Comparison of ENCODE assay signal across 20 cellular contexts in genomic region chr22:21673534-21674321, GRCh38. TPM values are rescaled to one million over a fixed set of nuclear protein-coding genes. Genes with fewer than 3 reads are reported as not detected.
DNase-seq lines count a peak whose midpoint lies in the region; ATAC-seq, FAIRE-seq and TF ChIP-seq lines count a peak whose summit lies in the region.
"Had no signal": no experiment of that assay in that cellular context is flagged by ENCODE, and none has a peak within 500 bp of the region (broad histone marks: within the 10 kb centered on the region; RNA-seq: fewer than 3 reads in every experiment).

No MANE protein-coding gene starts in this region.

- TF ChIP-seq RAD21 in H1 (IDR thresholded peaks at IDR 0.05 in 1 of 2, conservative IDR thresholded peaks at IDR 0.05 in 1 of 2; ENCODE audit: low read depth in 2 of 2, low read length in 2 of 2): peak in 1 of 2 experiments; percentile 32; a peak in 2 of 4 replicates

- H3K56ac ChIP-seq in H1 (replicated peaks; ENCODE audit: insufficient read length, low read depth, low read length): no peak overlapping the region

- H2BK5ac ChIP-seq in H1 (ENCODE audit: low read depth, low read length): no peak overlapping the region

- H2AK5ac ChIP-seq in H1 (ENCODE audit: low read depth, low read length): no peak overlapping the region

- H3K27ac ChIP-seq in H1 (ENCODE audit: low read depth, low read length): no peak overlapping the region
- H3K27ac ChIP-seq: KMS-11 had no signal

- H3K9ac ChIP-seq in H1 (replicated peaks in 1 of 4; ENCODE audit: extremely low read depth in 1 of 4, low read depth in 3 of 4, low read length in 3 of 4): no peak overlapping the region
- H3K9ac ChIP-seq: KMS-11 had no signal

- no peaks in the 10 kb centered on the region for H3K79me1 ChIP-seq in H1 (ENCODE audit: low read depth, low read length)

- TF ChIP-seq CTCF in H1 (IDR thresholded peaks at IDR 0.05; ENCODE audit: control extremely low read depth in 1 of 3, insufficient read depth in 1 of 3, low read depth in 1 of 3, low read length in 3 of 3) (peak in 1 of 3 experiments; percentile 3; a peak in 1 of 4 replicates), GM10266 (IDR thresholded peaks at IDR 0.05; ENCODE audit: control insufficient read depth, insufficient read depth, low read depth, missing control alignments) (no peak), natural killer cell (IDR thresholded peaks at IDR 0.05) (no peak)

- H4K8ac ChIP-seq in H1 (ENCODE audit: extremely low read depth, insufficient read depth, low read length): no peak overlapping the region

- H3K4me1 ChIP-seq in H1 (replicated peaks in 1 of 4; ENCODE audit: control insufficient read depth in 3 of 4, insufficient read depth in 4 of 4, low read length in 3 of 4): no peaks in the 10 kb centered on the region

- H3K18ac ChIP-seq in H1 (ENCODE audit: extremely low read depth, low read length): no peak overlapping the region

- no peak overlapping the region for H3K4ac ChIP-seq in H1 (replicated peaks; ENCODE audit: insufficient read length, low read depth, low read length)

- H3K4me3 Mint-ChIP-seq in immature natural killer cell: no peak overlapping the region
- H3K4me3 Mint-ChIP-seq in natural killer cell: no peak overlapping the region
- H3K4me3 Mint-ChIP-seq: CD4-positive, alpha-beta memory T cell had no signal

- no peaks in the 10 kb centered on the region for H3K79me2 ChIP-seq in H1 (ENCODE audit: control insufficient read depth in 1 of 2, insufficient read depth in 2 of 2, low read length in 2 of 2)

- peaks cover 5 to 15% of the 10 kb centered on the region in 2 donors for H3K36me3 Mint-ChIP-seq in activated naive CD4-positive, alpha-beta T cell treated with anti-CD3 and anti-CD28 coated beads, Interleukin-2, amount 50 U/mL, for 72 hours
- H3K36me3 Mint-ChIP-seq in immature natural killer cell: peaks cover 20 to 48% (median 26%) of the 10 kb centered on the region in 3 donors
- peaks cover 16% of the 10 kb centered on the region for H3K36me3 Mint-ChIP-seq in natural killer cell

- TF ChIP-seq POLR2A in H1 (IDR thresholded peaks at IDR 0.05; ENCODE audit: control extremely low read depth in 1 of 2, low read depth in 2 of 2, low read length in 2 of 2): no peak

- no peak for DNase-seq in activated naive CD4-positive, alpha-beta T cell treated with anti-CD3 and anti-CD28 coated beads, Interleukin-2, amount 50 U/mL, for 72 hours (ENCODE audit: low spot score in 2 of 2)
- DNase-seq in activated naive CD4-positive, alpha-beta T cell treated with anti-CD3 and anti-CD28 coated beads, Interleukin-2, amount 50 U/mL, for 16 hours: no peak
- DNase-seq in H1 (ENCODE audit: low read depth in 1 of 2, low spot score in 2 of 2): no peak
- DNase-seq in immature natural killer cell: no peak
- DNase-seq in GM10266 (ENCODE audit: extremely low spot score): no peak
- no peak for DNase-seq in HPDE6-E6E7 (ENCODE audit: extremely low spot score)
- no peak for DNase-seq in natural killer cell
- DNase-seq: CD4-positive, alpha-beta memory T cell; GF-D8; MV-4-11; NCI-H1417; NCI-H187; NCI-H2107; NCI-H510A; NCI-H748 treated with DMSO at 0.1 percent for 48 hours; SHP77 had no signal

- no peak overlapping the region for H2BK12ac ChIP-seq in H1 (ENCODE audit: low read depth, low read length)

- no peak overlapping the region for H3K4me3 ChIP-seq in H1 (ENCODE audit: extremely low read depth in 1 of 4, insufficient read depth in 2 of 4, low read depth in 3 of 4, low read length in 4 of 4)
- H3K4me3 ChIP-seq: GM12878 had no signal

- no peak for TF ChIP-seq EP300 in H1 (IDR thresholded peaks at IDR 0.05; ENCODE audit: borderline replicate concordance in 1 of 2, low read depth in 2 of 2, low read length in 2 of 2)

- 92% methylated on average over 12 of the region's 12 CpGs; no CpG with 5 or more reads in 1 of the 2 experiments for WGBS in H1 (ENCODE audit: extremely low coverage in 1 of 2, insufficient coverage in 1 of 2, insufficient read length in 1 of 2, insufficient replicate concordance in 2 of 2, low coverage in 1 of 2, low lambda C conversion rate in 2 of 2, missing lambda C conversion rate in 1 of 2), 2 experiments

- peak overlapping the region; percentile 49 to 79 for H3K27ac Mint-ChIP-seq in activated naive CD4-positive, alpha-beta T cell treated with anti-CD3 and anti-CD28 coated beads, Interleukin-2, amount 50 U/mL, for 72 hours
- H3K27ac Mint-ChIP-seq in immature natural killer cell: peak overlapping the region in 4 of 6 donors; percentile 30 to 72 (median 44)
- H3K27ac Mint-ChIP-seq in natural killer cell: peak overlapping the region in 1 of 2 donors; percentile 27

- H3K36me3 ChIP-seq in H1 (ENCODE audit: control insufficient read depth in 2 of 4, insufficient read depth in 4 of 4, low read length in 3 of 4): peaks cover 11 to 21% (median 17%) of the 10 kb centered on the region in 4 experiments; a peak in 6 of 8 replicates

- no peak overlapping the region for H4K5ac ChIP-seq in H1 (ENCODE audit: insufficient read length, low read depth, low read length)

- no peak overlapping the region for H3K4me2 ChIP-seq in H1 (ENCODE audit: insufficient read depth in 1 of 2, low read depth in 2 of 2, low read length in 2 of 2)
- H3K4me2 ChIP-seq: KMS-11 had no signal

- no peak overlapping the region for H2BK120ac ChIP-seq in H1 (replicated peaks; ENCODE audit: low read depth, low read length)

- intact Hi-C loops in natural killer cell (cut with micrococcal nuclease): no loop called here

- no peak overlapping the region for H3K23ac ChIP-seq in H1 (ENCODE audit: insufficient read length)

- CTCF ChIA-PET in H1 (lab: Charles Lee; ENCODE audit: partially characterized antibody): no interaction called here

- POLR2A ChIA-PET in H1 (lab: Charles Lee; ENCODE audit: partially characterized antibody): interaction anchor here (1.1 to 1.6 kb wide), 2 partner anchors 13 to 45 kb away, joined by 3 to 4 read pairs; no protein-coding TSS in a partner anchor

- no peak overlapping the region for H2BK15ac ChIP-seq in H1 (ENCODE audit: low read length)

- no peaks in the 10 kb centered on the region for H3K9me3 Mint-ChIP-seq in activated naive CD4-positive, alpha-beta T cell treated with anti-CD3 and anti-CD28 coated beads, Interleukin-2, amount 50 U/mL, for 72 hours
- H3K9me3 Mint-ChIP-seq in immature natural killer cell (no peaks in the 10 kb centered on the region), natural killer cell (no peaks in the 10 kb centered on the region)
- H3K9me3 Mint-ChIP-seq: CD4-positive, alpha-beta memory T cell had no signal

- H2AFZ ChIP-seq in H1 (ENCODE audit: low read length): no peak overlapping the region

- ATAC-seq in activated naive CD4-positive, alpha-beta T cell treated with anti-CD3 and anti-CD28 coated beads, Interleukin-2, amount 50 U/mL, for 72 hours: no peak
- ATAC-seq in natural killer cell (no peak), HG02798 (IDR thresholded peaks at IDR 0.05; ENCODE audit: poor library complexity, unreplicated experiment) (no peak)
- ATAC-seq: GM12878 had no signal

- no peak overlapping the region for H2BK20ac ChIP-seq in H1 (ENCODE audit: low read length)

- H3K14ac ChIP-seq in H1 (ENCODE audit: insufficient read length): no peak overlapping the region

- FAIRE-seq in H1 (lab: Jason Lieb, UNC): no peak
- FAIRE-seq: A204.1, GM12878 had no signal

- peaks cover 0 to 12% of the 10 kb centered on the region in 2 experiments; a peak in 1 of 4 replicates for H3K9me3 ChIP-seq in H1 (ENCODE audit: insufficient read depth in 2 of 2, low read depth in 1 of 2, low read length in 1 of 2)

- H3K27me3 ChIP-seq in H1 (replicated peaks in 1 of 4; ENCODE audit: control insufficient read depth in 3 of 4, extremely low read depth in 1 of 4, insufficient read depth in 3 of 4, low read length in 3 of 4): no peaks in the 10 kb centered on the region

- H3K27me3 Mint-ChIP-seq in immature natural killer cell (ENCODE audit: low read depth in 3 of 3) (peaks cover 0 to 2% (median 2%) of the 10 kb centered on the region in 3 donors), natural killer cell (ENCODE audit: low read depth in 2 of 2) (no peaks in the 10 kb centered on the region)
- H3K27me3 Mint-ChIP-seq: CD4-positive, alpha-beta memory T cell had no signal

- H4K91ac ChIP-seq in H1 (replicated peaks; ENCODE audit: insufficient read length, low read length): no peak overlapping the region

- H4K20me1 ChIP-seq in H1 (replicated peaks in 1 of 2; ENCODE audit: control insufficient read depth in 1 of 2, insufficient read depth in 2 of 2, low read length in 2 of 2): no peaks in the 10 kb centered on the region

- H3K23me2 ChIP-seq in H1 (ENCODE audit: low read depth, low read length): no peaks in the 10 kb centered on the region

- H3K4me1 Mint-ChIP-seq in immature natural killer cell: peaks cover 30 to 36% of the 10 kb centered on the region in 2 donors
- H3K4me1 Mint-ChIP-seq in natural killer cell: peaks cover 13 to 57% of the 10 kb centered on the region in 2 donors

RNA-seq across cellular contexts. Expression of gene PPIL2, which starts 7.9 kb away (rescaled TPM):
- 10 to 100 TPM; 33.9 to 50.5 TPM for total RNA-seq in activated naive CD4-positive, alpha-beta T cell treated with anti-CD3 and anti-CD28 coated beads, Interleukin-2, amount 50 U/mL, for 72 hours
- total RNA-seq in H1 (2021; fragmentation: NEBNext Ultra II Directional; extraction: Animal tissue kit (Norgen Biotek cat#: 25700)): 34.4 and 37.7 TPM in 2 replicates
- polyA plus RNA-seq in H1 (2011; rRNA removed): 34.6 and 46.4 TPM in 2 replicates
- polyA plus RNA-seq in H1 (2011; cell fraction: cytosol; rRNA removed): 38.7 TPM
- polyA plus RNA-seq in H1 (2011; cell fraction: nucleus; rRNA removed): 145 TPM
- 34.0 to 37.8 TPM (median 35.7 TPM) in 4 replicates for polyA plus RNA-seq in H1 (2012, experiment 1 of 2)
- 30.2 TPM for polyA plus RNA-seq in H1 (2012, experiment 2 of 2)
- polyA plus RNA-seq in H1 (2013, experiment 1 of 2): 29.8 TPM
- polyA plus RNA-seq in H1 (2013, experiment 2 of 2): 22.9 TPM
- polyA minus RNA-seq in H1 (2011; rRNA and poly(A)+ RNA removed): 31.1 and 39.8 TPM in 2 replicates
- 18.9 TPM for polyA minus RNA-seq in H1 (2011; cell fraction: cytosol; rRNA and poly(A)+ RNA removed)
- 43.9 TPM for polyA minus RNA-seq in H1 (2011; cell fraction: nucleus; rRNA and poly(A)+ RNA removed)
- 10 to 100 TPM; 13.9 to 54.6 (median 14.5) TPM for polyA plus RNA-seq in immature natural killer cell
- 100 to 1,000 TPM; 101 to 127 (median 124) TPM for total RNA-seq in natural killer cell

RNA-seq across cellular contexts. Expression of gene SDF2L1, which starts 31.6 kb away (rescaled TPM):
- 10 to 100 TPM; 25.3 to 27.8 TPM for total RNA-seq in activated naive CD4-positive, alpha-beta T cell treated with anti-CD3 and anti-CD28 coated beads, Interleukin-2, amount 50 U/mL, for 72 hours
- 51.1 and 54.5 TPM in 2 replicates for total RNA-seq in H1 (2021; fragmentation: NEBNext Ultra II Directional; extraction: Animal tissue kit (Norgen Biotek cat#: 25700))
- polyA plus RNA-seq in H1 (2011; rRNA removed) (59.6 and 75.4 TPM in 2 replicates), immature natural killer cell (100 to 1,000 TPM; 119 to 227 (median 178) TPM)
- polyA plus RNA-seq in H1 (2011; cell fraction: cytosol; rRNA removed): 53.2 TPM
- polyA plus RNA-seq in H1 (2011; cell fraction: nucleus; rRNA removed): 35.8 TPM
- 62.8 to 79.1 TPM (median 67.2 TPM) in 4 replicates for polyA plus RNA-seq in H1 (2012, experiment 1 of 2)
- 42.2 TPM for polyA plus RNA-seq in H1 (2012, experiment 2 of 2)
- polyA plus RNA-seq in H1 (2013, experiment 1 of 2): 28.1 TPM
- polyA plus RNA-seq in H1 (2013, experiment 2 of 2): 37.2 TPM
- polyA minus RNA-seq in H1 (2011; rRNA and poly(A)+ RNA removed): 11.2 and 14.4 TPM in 2 replicates
- polyA minus RNA-seq in H1 (2011; cell fraction: cytosol; rRNA and poly(A)+ RNA removed): 20.5 TPM
- 13.1 TPM for polyA minus RNA-seq in H1 (2011; cell fraction: nucleus; rRNA and poly(A)+ RNA removed)
- total RNA-seq in natural killer cell: 10 to 100 TPM; 38.3 to 55.8 (median 40.3) TPM

RNA-seq across cellular contexts. Expression of gene CCDC116, which starts 41.2 kb away (rescaled TPM):
- under 1 TPM in 1 of 2 donors, not detected in 1; 0.54 TPM for total RNA-seq in activated naive CD4-positive, alpha-beta T cell treated with anti-CD3 and anti-CD28 coated beads, Interleukin-2, amount 50 U/mL, for 72 hours
- total RNA-seq in H1 (2021; fragmentation: NEBNext Ultra II Directional; extraction: Animal tissue kit (Norgen Biotek cat#: 25700)): not detected in 2 replicates
- polyA plus RNA-seq in H1 (2011; rRNA removed): 0.08 and 0.14 TPM in 2 replicates
- polyA plus RNA-seq in H1 (2011; cell fraction: cytosol; rRNA removed): 0.09 TPM
- polyA plus RNA-seq in H1 (2011; cell fraction: nucleus; rRNA removed): 0.39 TPM
- 0.08 to 0.15 TPM (median 0.14 TPM) in 3 of 4 replicates, not detected in the other for polyA plus RNA-seq in H1 (2012, experiment 1 of 2)
- not detected for polyA plus RNA-seq in H1 (2012, experiment 2 of 2)
- polyA plus RNA-seq in H1 (2013, experiment 1 of 2): 0.16 TPM
- 0.07 TPM for polyA plus RNA-seq in H1 (2013, experiment 2 of 2)
- not detected in 2 replicates for polyA minus RNA-seq in H1 (2011; rRNA and poly(A)+ RNA removed)
- not detected for polyA minus RNA-seq in H1 (2011; cell fraction: cytosol; rRNA and poly(A)+ RNA removed)
- not detected for polyA minus RNA-seq in H1 (2011; cell fraction: nucleus; rRNA and poly(A)+ RNA removed)
- under 1 TPM in 1 of 3 donors, not detected in 2; 0.13 TPM for polyA plus RNA-seq in immature natural killer cell
- total RNA-seq in natural killer cell: under 1 TPM in 1 of 3 donors, not detected in 2; 0.43 TPM
- polyA plus RNA-seq: CD4-positive, alpha-beta memory T cell had no signal

RNA-seq across cellular contexts. Expression of gene YDJC, which starts 43.9 kb away (rescaled TPM):
- total RNA-seq in activated naive CD4-positive, alpha-beta T cell treated with anti-CD3 and anti-CD28 coated beads, Interleukin-2, amount 50 U/mL, for 72 hours: 10 to 100 TPM; 26.9 to 47.9 TPM
- total RNA-seq in H1 (2021; fragmentation: NEBNext Ultra II Directional; extraction: Animal tissue kit (Norgen Biotek cat#: 25700)): 36.5 and 36.7 TPM in 2 replicates
- 45.2 and 77.7 TPM in 2 replicates for polyA plus RNA-seq in H1 (2011; rRNA removed)
- 52.3 TPM for polyA plus RNA-seq in H1 (2011; cell fraction: cytosol; rRNA removed)
- 67.6 TPM for polyA plus RNA-seq in H1 (2011; cell fraction: nucleus; rRNA removed)
- 15.0 to 30.0 TPM (median 26.4 TPM) in 4 replicates for polyA plus RNA-seq in H1 (2012, experiment 1 of 2)
- polyA plus RNA-seq in H1 (2012, experiment 2 of 2): 25.5 TPM
- 27.5 TPM for polyA plus RNA-seq in H1 (2013, experiment 1 of 2)
- polyA plus RNA-seq in H1 (2013, experiment 2 of 2): 26.7 TPM
- 4.1 and 7.6 TPM in 2 replicates for polyA minus RNA-seq in H1 (2011; rRNA and poly(A)+ RNA removed)
- polyA minus RNA-seq in H1 (2011; cell fraction: cytosol; rRNA and poly(A)+ RNA removed): 21.9 TPM
- polyA minus RNA-seq in H1 (2011; cell fraction: nucleus; rRNA and poly(A)+ RNA removed): 36.6 TPM
- 10 to 100 TPM; 46.7 to 61.7 (median 47.7) TPM for polyA plus RNA-seq in immature natural killer cell
- total RNA-seq in natural killer cell: 10 to 100 TPM; 20.5 to 24.4 (median 21.6) TPM
